11 cellular contexts compared by ENCODE assay signal in the genomic region with DNA sequence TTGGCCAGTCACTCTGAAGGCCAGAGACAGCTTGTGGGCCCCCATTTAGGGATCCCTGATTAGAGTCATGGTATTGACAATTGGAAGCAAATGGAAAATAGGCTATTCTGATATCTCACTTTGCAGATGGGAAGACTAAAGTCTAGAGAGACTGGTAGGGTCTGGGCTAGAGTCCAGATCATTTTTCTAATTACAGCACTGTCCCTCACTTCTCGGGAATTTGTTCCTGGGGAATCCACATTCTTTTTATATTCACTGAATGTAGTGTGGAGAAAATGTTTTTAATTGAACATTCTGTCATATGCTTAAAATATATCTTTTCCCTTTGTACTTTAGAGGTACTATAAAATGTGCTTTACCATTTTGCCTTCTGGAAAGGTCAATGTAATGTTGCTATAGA. TPM values are rescaled to one million over a fixed set of nuclear protein-coding genes. Genes with fewer than 3 reads are reported as not detected.
DNase-seq lines count a peak whose midpoint lies in the region; ATAC-seq and TF ChIP-seq lines count a peak whose summit lies in the region.
"Had no signal": no experiment of that assay in that cellular context is flagged by ENCODE, and none has a peak within 500 bp of the region (broad histone marks: within the 10 kb centered on the region; RNA-seq: fewer than 3 reads in every experiment).

No MANE protein-coding gene starts in this region.

- WGBS in SK-N-SH (ENCODE audit: low lambda C conversion rate): 36% methylated on average over 1 of the region's 1 CpG

- no peak overlapping the region for H2AFZ ChIP-seq in SK-N-SH (ENCODE audit: low read depth)

- H3K36me3 ChIP-seq in SK-N-SH (replicated peaks in 1 of 2; ENCODE audit: control insufficient read depth in 1 of 2, insufficient read depth in 2 of 2, low read length in 1 of 2): no peaks in the 10 kb centered on the region
- peaks cover 21% of the 10 kb centered on the region for H3K36me3 ChIP-seq in MG63

- H3K36me3 Mint-ChIP-seq in effector memory CD8-positive, alpha-beta T cell (ENCODE audit: insufficient read depth): peaks cover 24% of the 10 kb centered on the region

- no peaks in the 10 kb centered on the region for H3K27me3 Mint-ChIP-seq in effector memory CD8-positive, alpha-beta T cell

- H3K9me2 ChIP-seq in SK-N-SH: no peaks in the 10 kb centered on the region

- no peak for ATAC-seq in SK-N-SH treated with all-trans-retinoic acid at 6 μM for 48 hours
- ATAC-seq in effector memory CD8-positive, alpha-beta T cell (replicated peaks): no peak
- no peak for ATAC-seq in HG03460 (IDR thresholded peaks at IDR 0.05; ENCODE audit: unreplicated experiment)

- POLR2A ChIA-PET in SK-N-SH (lab: Yijun Ruan, JAX): interaction anchor here (1.4 to 1.5 kb wide), 2 partner anchors 9 to 16 kb away, joined by 3 to 6 read pairs; no protein-coding TSS in a partner anchor

- H4K20me1 ChIP-seq in SK-N-SH (ENCODE audit: insufficient read depth): peaks cover 30% of the 10 kb centered on the region

- CTCF ChIA-PET in SK-N-SH (lab: Yijun Ruan, JAX): no interaction called here

- H3K27ac Mint-ChIP-seq in effector memory CD8-positive, alpha-beta T cell: peak overlapping the region; percentile 100

- intact Hi-C loops in posterior vena cava (cut with DNase I): no loop called here

- H3K27ac ChIP-seq in SK-N-SH (ENCODE audit: low read depth in 2 of 2, low read length in 1 of 2): peak overlapping the region in 1 of 2 experiments; percentile 80; a peak in 2 of 4 replicates

- TF ChIP-seq RAD21 in SK-N-SH (IDR thresholded peaks at IDR 0.05; ENCODE audit: low read length): no peak

- H3K4me3 ChIP-seq in SK-N-SH (ENCODE audit: low read depth in 2 of 2, low read length in 1 of 2) (peak overlapping the region; percentile 75 to 99), MG63 (peak overlapping the region; percentile 99)

- DNase-seq in SK-N-SH (no peak), MG63 (no peak), posterior vena cava (ENCODE audit: low spot score) (peak; percentile 1), NCI-H446 (lab: John Stamatoyannopoulos, UW) (no peak), 8988T (no peak)
- DNase-seq in effector memory CD8-positive, alpha-beta T cell: no peak
- DNase-seq: NCI-H1694 treated with DMSO at 0.1 percent for 48 hours; stimulated activated CD4-positive, alpha-beta T cell treated with anti-CD3 and anti-CD28 coated beads, Interleukin-4, amount 100 ng/mL, for 4 hours; T1000 had no signal

- TF ChIP-seq CTCF in SK-N-SH (IDR thresholded peaks at IDR 0.05): no peak

- H3K9me3 ChIP-seq in SK-N-SH: no peaks in the 10 kb centered on the region
- H3K9me3 ChIP-seq in MG63: no peaks in the 10 kb centered on the region

- H3K4me3 Mint-ChIP-seq in effector memory CD8-positive, alpha-beta T cell: peak overlapping the region; percentile 100

- peaks cover 85% of the 10 kb centered on the region for H3K79me2 ChIP-seq in SK-N-SH (ENCODE audit: insufficient read depth)

- peak overlapping the region; percentile 87 for H3K9ac ChIP-seq in SK-N-SH

- peak overlapping the region; percentile 81 for H3K4me2 ChIP-seq in SK-N-SH

- no peak for TF ChIP-seq EP300 in SK-N-SH (IDR thresholded peaks at IDR 0.05; ENCODE audit: borderline replicate concordance in 1 of 2, low read depth in 1 of 2, low read length in 1 of 2)

- no peaks in the 10 kb centered on the region for H3K9me3 Mint-ChIP-seq in effector memory CD8-positive, alpha-beta T cell

- peaks cover 28 to 46% of the 10 kb centered on the region in 2 donors for H3K4me1 Mint-ChIP-seq in effector memory CD8-positive, alpha-beta T cell (ENCODE audit: low read depth in 2 of 2)

- H3K27me3 ChIP-seq in SK-N-SH (ENCODE audit: insufficient read depth) (no peaks in the 10 kb centered on the region), MG63 (no peaks in the 10 kb centered on the region)

- H3K4me1 ChIP-seq in SK-N-SH (ENCODE audit: control insufficient read depth in 1 of 2, insufficient read depth in 2 of 2, low read depth in 1 of 2, low read length in 1 of 2): peaks cover 15 to 17% of the 10 kb centered on the region in 2 experiments; a peak in 2 of 4 replicates

- peaks cover under 1% of the 10 kb centered on the region for H3F3A ChIP-seq in SK-N-SH (replicated peaks; ENCODE audit: insufficient read depth)

TF ChIP-seq in SK-N-SH, 30 proteins besides CTCF, POLR2A, EP300 and RAD21:
- TF ChIP-seq JUND (IDR thresholded peaks at IDR 0.05) (no peak), POLR2AphosphoS5 (IDR thresholded peaks at IDR 0.05; ENCODE audit: low read depth, low read length) (no peak), SIN3A (IDR thresholded peaks at IDR 0.05; ENCODE audit: borderline replicate concordance, low read depth, low read length) (no peak)
- TF ChIP-seq, protein P1, sequence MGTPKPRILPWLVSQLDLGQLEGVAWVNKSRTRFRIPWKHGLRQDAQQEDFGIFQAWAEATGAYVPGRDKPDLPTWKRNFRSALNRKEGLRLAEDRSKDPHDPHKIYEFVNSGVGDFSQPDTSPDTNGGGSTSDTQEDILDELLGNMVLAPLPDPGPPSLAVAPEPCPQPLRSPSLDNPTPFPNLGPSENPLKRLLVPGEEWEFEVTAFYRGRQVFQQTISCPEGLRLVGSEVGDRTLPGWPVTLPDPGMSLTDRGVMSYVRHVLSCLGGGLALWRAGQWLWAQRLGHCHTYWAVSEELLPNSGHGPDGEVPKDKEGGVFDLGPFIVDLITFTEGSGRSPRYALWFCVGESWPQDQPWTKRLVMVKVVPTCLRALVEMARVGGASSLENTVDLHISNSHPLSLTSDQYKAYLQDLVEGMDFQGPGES (IDR thresholded peaks at IDR 0.05; ENCODE audit: low read depth, low read length): no peak

TF ChIP-seq in SK-N-SH treated with all-trans-retinoic acid at 6 μM for 48 hours, 23 proteins besides CTCF, POLR2A, EP300 and RAD21 (continues in another document):
- TF ChIP-seq BACH2 (CRISPR knock-in tag; IDR thresholded peaks at IDR 0.05; ENCODE audit: borderline replicate concordance) (no peak), ZFP3 (CRISPR knock-in tag; IDR thresholded peaks at IDR 0.05) (no peak), CREB5 (CRISPR knock-in tag; IDR thresholded peaks at IDR 0.05; ENCODE audit: low read depth) (no peak), ZNF565 (CRISPR knock-in tag; conservative IDR thresholded peaks at IDR 0.05; ENCODE audit: low read depth) (no peak), ZFP30 (CRISPR knock-in tag; IDR thresholded peaks at IDR 0.05) (no peak), ISL1 (CRISPR knock-in tag; IDR thresholded peaks at IDR 0.05) (no peak), TCF4 (CRISPR knock-in tag; IDR thresholded peaks at IDR 0.05; ENCODE audit: borderline replicate concordance) (no peak), ZNF70 (CRISPR knock-in tag; IDR thresholded peaks at IDR 0.05) (no peak), ZNF8 (CRISPR knock-in tag; IDR thresholded peaks at IDR 0.05) (no peak), OSR1 (CRISPR knock-in tag; IDR thresholded peaks at IDR 0.05) (no peak)
- TF ChIP-seq, protein P2, sequence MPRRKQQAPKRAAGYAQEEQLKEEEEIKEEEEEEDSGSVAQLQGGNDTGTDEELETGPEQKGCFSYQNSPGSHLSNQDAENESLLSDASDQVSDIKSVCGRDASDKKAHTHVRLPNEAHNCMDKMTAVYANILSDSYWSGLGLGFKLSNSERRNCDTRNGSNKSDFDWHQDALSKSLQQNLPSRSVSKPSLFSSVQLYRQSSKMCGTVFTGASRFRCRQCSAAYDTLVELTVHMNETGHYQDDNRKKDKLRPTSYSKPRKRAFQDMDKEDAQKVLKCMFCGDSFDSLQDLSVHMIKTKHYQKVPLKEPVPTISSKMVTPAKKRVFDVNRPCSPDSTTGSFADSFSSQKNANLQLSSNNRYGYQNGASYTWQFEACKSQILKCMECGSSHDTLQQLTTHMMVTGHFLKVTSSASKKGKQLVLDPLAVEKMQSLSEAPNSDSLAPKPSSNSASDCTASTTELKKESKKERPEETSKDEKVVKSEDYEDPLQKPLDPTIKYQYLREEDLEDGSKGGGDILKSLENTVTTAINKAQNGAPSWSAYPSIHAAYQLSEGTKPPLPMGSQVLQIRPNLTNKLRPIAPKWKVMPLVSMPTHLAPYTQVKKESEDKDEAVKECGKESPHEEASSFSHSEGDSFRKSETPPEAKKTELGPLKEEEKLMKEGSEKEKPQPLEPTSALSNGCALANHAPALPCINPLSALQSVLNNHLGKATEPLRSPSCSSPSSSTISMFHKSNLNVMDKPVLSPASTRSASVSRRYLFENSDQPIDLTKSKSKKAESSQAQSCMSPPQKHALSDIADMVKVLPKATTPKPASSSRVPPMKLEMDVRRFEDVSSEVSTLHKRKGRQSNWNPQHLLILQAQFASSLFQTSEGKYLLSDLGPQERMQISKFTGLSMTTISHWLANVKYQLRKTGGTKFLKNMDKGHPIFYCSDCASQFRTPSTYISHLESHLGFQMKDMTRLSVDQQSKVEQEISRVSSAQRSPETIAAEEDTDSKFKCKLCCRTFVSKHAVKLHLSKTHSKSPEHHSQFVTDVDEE (CRISPR knock-in tag; IDR thresholded peaks at IDR 0.05): no peak

RNA-seq across cellular contexts. Expression of gene KATNIP, which starts 1.1 kb away (rescaled TPM):
- polyA plus RNA-seq in SK-N-SH (2012; rRNA removed): 25.5 and 28.6 TPM in 2 replicates
- 8.9 and 9.8 TPM in 2 replicates for polyA plus RNA-seq in SK-N-SH (2012; cell fraction: cytosol; rRNA removed)
- polyA plus RNA-seq in SK-N-SH (2012; cell fraction: nucleus; rRNA removed): 87.5 and 111 TPM in 2 replicates
- total RNA-seq in MG63 (2014; rRNA removed; shearing (Covaris generic); ENCODE audit: low replicate concordance): 1.5 and 8.0 TPM in 2 replicates
- total RNA-seq in posterior vena cava: 10 to 100 TPM; 18.2 to 18.3 TPM

RNA-seq across cellular contexts. Expression of gene GTF3C1, which starts 1.3 kb away (rescaled TPM):
- polyA plus RNA-seq in SK-N-SH (2012; rRNA removed): 30.1 and 47.2 TPM in 2 replicates
- 21.3 and 28.8 TPM in 2 replicates for polyA plus RNA-seq in SK-N-SH (2012; cell fraction: cytosol; rRNA removed)
- polyA plus RNA-seq in SK-N-SH (2012; cell fraction: nucleus; rRNA removed): 84.5 and 107 TPM in 2 replicates
- total RNA-seq in MG63 (2014; rRNA removed; shearing (Covaris generic); ENCODE audit: low replicate concordance): 62.4 and 88.2 TPM in 2 replicates
- 10 to 100 TPM; 39.8 to 47.7 TPM for total RNA-seq in posterior vena cava
